ENCODE assay signal across 19 cellular contexts in the genomic region with DNA sequence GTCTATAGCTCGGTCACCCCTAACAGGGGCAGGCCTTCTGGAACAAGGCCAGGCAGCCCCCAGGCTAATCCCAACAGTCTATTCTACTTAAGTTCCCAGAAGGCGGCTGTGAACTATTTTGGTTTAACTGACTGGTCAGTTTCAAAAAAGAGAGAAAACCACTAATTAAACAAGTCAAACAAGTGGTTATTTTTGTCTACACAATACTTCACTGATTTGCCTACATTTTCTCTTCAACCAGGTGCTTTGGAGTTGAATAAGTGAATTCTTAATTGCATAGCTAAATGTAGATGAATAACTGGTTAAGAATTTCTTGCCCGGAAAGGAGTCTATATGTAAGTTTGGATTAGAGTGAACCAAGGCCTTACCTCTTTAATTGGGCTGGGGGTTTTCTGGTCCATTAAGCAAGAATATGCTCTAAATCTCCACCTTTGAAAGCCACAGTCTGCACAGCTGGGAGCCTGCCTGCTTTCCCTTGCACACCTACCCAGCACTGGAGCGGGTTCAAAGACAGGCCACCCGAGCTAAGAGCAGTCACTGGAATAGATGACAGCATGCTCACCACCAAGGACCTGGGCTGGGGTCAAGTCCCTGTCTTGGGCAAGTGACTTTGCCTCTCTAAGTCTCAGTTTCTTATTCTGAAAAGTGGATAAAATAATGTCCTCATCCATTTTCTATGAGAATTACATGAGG.
A peak's percentile ranks its signal among the peaks of the same experiment; 100 is the strongest.
DNase-seq lines count a peak whose midpoint lies in the region; ATAC-seq, FAIRE-seq and TF ChIP-seq lines count a peak whose summit lies in the region.
"Had no signal": no experiment of that assay in that cellular context is flagged by ENCODE, and none has a peak within 500 bp of the region (broad histone marks: within the 10 kb centered on the region; RNA-seq: fewer than 3 reads in every experiment).

No MANE protein-coding gene starts in this region.

- peaks cover 32% of the 10 kb centered on the region for H3K27me3 Mint-ChIP-seq in astrocyte (ENCODE audit: low read depth, unreplicated experiment)
- no peaks in the 10 kb centered on the region for H3K27me3 Mint-ChIP-seq in nephron (ENCODE audit: low read depth)

- no peak for TF ChIP-seq CTCF in GM06990 (IDR thresholded peaks at IDR 0.05; ENCODE audit: insufficient read depth, low read length, poor library complexity, severe bottlenecking)
- no peak for TF ChIP-seq CTCF in astrocyte (IDR thresholded peaks at IDR 0.05; ENCODE audit: insufficient read depth, low read depth, low read length)
- TF ChIP-seq CTCF in nephron (IDR thresholded peaks at IDR 0.05; ENCODE audit: unreplicated experiment in 3 of 3): no peak
- TF ChIP-seq CTCF in upper lobe of right lung (IDR thresholded peaks at IDR 0.05): no peak

- no peak overlapping the region for H3K27ac ChIP-seq in Karpas-422 (ENCODE audit: low read length)
- no peak overlapping the region for H3K27ac ChIP-seq in astrocyte (ENCODE audit: low read depth, low read length)
- no peak overlapping the region for H3K27ac ChIP-seq in upper lobe of right lung
- H3K27ac ChIP-seq: SJCRH30 had no signal

- H3K9me3 Mint-ChIP-seq in astrocyte (ENCODE audit: unreplicated experiment): no peaks in the 10 kb centered on the region
- peaks cover 14% of the 10 kb centered on the region for H3K9me3 Mint-ChIP-seq in nephron
- H3K9me3 Mint-ChIP-seq: HFFc6 had no signal

- H3K9me2 ChIP-seq in Karpas-422 (replicated peaks; ENCODE audit: insufficient read depth, low read length): no peaks in the 10 kb centered on the region

- H3K4me2 ChIP-seq in Karpas-422 (ENCODE audit: low read depth, low read length, poor library complexity, severe bottlenecking) (peak overlapping the region; percentile 24), astrocyte (ENCODE audit: low read length) (no peak overlapping the region)

- DNase-seq in GM06990 (ENCODE audit: extremely low read depth, insufficient read length) (peak; percentile 65), Karpas-422 (no peak), astrocyte (ENCODE audit: low read depth) (peak; percentile 43), posterior cingulate gyrus (no peak), upper lobe of right lung (no peak), putamen (ENCODE audit: low spot score) (no peak)
- DNase-seq: CD8-positive, alpha-beta T cell; DND-41; HFFc6; NCI-H1092; NCI-H526; NK-92 treated with Interleukin-12 subunit alpha and Interleukin-12 subunit beta, amount 100 ng/mL, for 24 hours; SJCRH30 had no signal

- H3K4me1 ChIP-seq in Karpas-422 (ENCODE audit: low read length): peaks cover 24% of the 10 kb centered on the region
- H3K4me1 ChIP-seq in astrocyte (ENCODE audit: insufficient read depth, low read length): no peaks in the 10 kb centered on the region
- H3K4me1 ChIP-seq in upper lobe of right lung: peaks cover 6% of the 10 kb centered on the region
- H3K4me1 ChIP-seq: SJCRH30 had no signal

- H2AFZ ChIP-seq in Karpas-422 (ENCODE audit: low read length) (no peak overlapping the region), astrocyte (ENCODE audit: low read depth, low read length) (no peak overlapping the region)

- ATAC-seq in SK-N-SH treated with all-trans-retinoic acid at 6 μM for 48 hours (no peak), upper lobe of right lung (no peak)
- ATAC-seq: CD8-positive, alpha-beta T cell; K562 had no signal

- H3K27ac Mint-ChIP-seq in astrocyte (ENCODE audit: unreplicated experiment) (no peak overlapping the region), nephron (peak overlapping the region; percentile 90 to 97 (median 91))
- H3K27ac Mint-ChIP-seq: CD8-positive, alpha-beta T cell; HFFc6 had no signal

- no peak overlapping the region for H3K9ac ChIP-seq in Karpas-422 (ENCODE audit: low read length)
- H3K9ac ChIP-seq in astrocyte (ENCODE audit: low read length): no peak overlapping the region

- no peaks in the 10 kb centered on the region for H3K79me2 ChIP-seq in Karpas-422 (ENCODE audit: low read length)
- no peaks in the 10 kb centered on the region for H3K79me2 ChIP-seq in astrocyte (ENCODE audit: insufficient read depth, low read length)

- intact Hi-C loops in posterior cingulate gyrus (cut with DNase I) (no loop called here), upper lobe of right lung (cut with DNase I) (no loop called here)

- FAIRE-seq in astrocyte (lab: Jason Lieb, UNC): no peak
- FAIRE-seq: G401.6, GM12891, H54, K562 had no signal

- H3K4me3 ChIP-seq in GM06990 (replicated peaks; ENCODE audit: low read depth, low read length) (no peak overlapping the region), Karpas-422 (ENCODE audit: low read length) (no peak overlapping the region), astrocyte (ENCODE audit: insufficient read depth, low read depth, low read length) (no peak overlapping the region), upper lobe of right lung (no peak overlapping the region)
- H3K4me3 ChIP-seq: K562, SJCRH30 had no signal

- H3K9me3 ChIP-seq in Karpas-422 (ENCODE audit: low read length): no peaks in the 10 kb centered on the region
- H3K9me3 ChIP-seq in astrocyte (ENCODE audit: insufficient read depth, low read depth, low read length): no peaks in the 10 kb centered on the region
- no peaks in the 10 kb centered on the region for H3K9me3 ChIP-seq in upper lobe of right lung
- H3K9me3 ChIP-seq: SJCRH30 had no signal

- no peak overlapping the region for H3K4me3 Mint-ChIP-seq in astrocyte (ENCODE audit: unreplicated experiment)
- H3K4me3 Mint-ChIP-seq in nephron: no peak overlapping the region
- H3K4me3 Mint-ChIP-seq: CD8-positive, alpha-beta T cell; HFFc6 had no signal

- H3K36me3 ChIP-seq in GM06990 (ENCODE audit: control insufficient read depth, insufficient read depth, low read length) (no peaks in the 10 kb centered on the region), Karpas-422 (ENCODE audit: insufficient read depth, low read length) (no peaks in the 10 kb centered on the region), astrocyte (ENCODE audit: insufficient read depth, low read length) (no peaks in the 10 kb centered on the region), upper lobe of right lung (no peaks in the 10 kb centered on the region)
- H3K36me3 ChIP-seq: SJCRH30 had no signal

- H3K27me3 ChIP-seq in GM06990 (replicated peaks; ENCODE audit: control insufficient read depth, insufficient read depth, low read length): no peaks in the 10 kb centered on the region
- H3K27me3 ChIP-seq in Karpas-422 (ENCODE audit: low read length): no peaks in the 10 kb centered on the region
- H3K27me3 ChIP-seq in astrocyte (ENCODE audit: insufficient read depth, low read length): peaks cover under 1% of the 10 kb centered on the region
- no peaks in the 10 kb centered on the region for H3K27me3 ChIP-seq in upper lobe of right lung

- H3K36me3 Mint-ChIP-seq in astrocyte (ENCODE audit: low read depth, unreplicated experiment) (no peaks in the 10 kb centered on the region), nephron (ENCODE audit: low read depth) (peaks cover 5% of the 10 kb centered on the region)
- H3K36me3 Mint-ChIP-seq: CD8-positive, alpha-beta T cell had no signal

- H3K4me1 Mint-ChIP-seq in astrocyte (ENCODE audit: low read depth, unreplicated experiment): peaks cover 5% of the 10 kb centered on the region
- peaks cover 11% of the 10 kb centered on the region for H3K4me1 Mint-ChIP-seq in nephron

- H4K20me1 ChIP-seq in Karpas-422 (ENCODE audit: insufficient read depth, low read depth, low read length) (no peaks in the 10 kb centered on the region), astrocyte (ENCODE audit: insufficient read depth, low read length) (no peaks in the 10 kb centered on the region)

TF ChIP-seq in SK-N-SH treated with all-trans-retinoic acid at 6 μM for 48 hours, 23 proteins besides CTCF, POLR2A, EP300 and RAD21:
- TF ChIP-seq ZFP3 (CRISPR knock-in tag; IDR thresholded peaks at IDR 0.05) (no peak), ESRRG (CRISPR knock-in tag; IDR thresholded peaks at IDR 0.05) (no peak)
- TF ChIP-seq, protein P1, sequence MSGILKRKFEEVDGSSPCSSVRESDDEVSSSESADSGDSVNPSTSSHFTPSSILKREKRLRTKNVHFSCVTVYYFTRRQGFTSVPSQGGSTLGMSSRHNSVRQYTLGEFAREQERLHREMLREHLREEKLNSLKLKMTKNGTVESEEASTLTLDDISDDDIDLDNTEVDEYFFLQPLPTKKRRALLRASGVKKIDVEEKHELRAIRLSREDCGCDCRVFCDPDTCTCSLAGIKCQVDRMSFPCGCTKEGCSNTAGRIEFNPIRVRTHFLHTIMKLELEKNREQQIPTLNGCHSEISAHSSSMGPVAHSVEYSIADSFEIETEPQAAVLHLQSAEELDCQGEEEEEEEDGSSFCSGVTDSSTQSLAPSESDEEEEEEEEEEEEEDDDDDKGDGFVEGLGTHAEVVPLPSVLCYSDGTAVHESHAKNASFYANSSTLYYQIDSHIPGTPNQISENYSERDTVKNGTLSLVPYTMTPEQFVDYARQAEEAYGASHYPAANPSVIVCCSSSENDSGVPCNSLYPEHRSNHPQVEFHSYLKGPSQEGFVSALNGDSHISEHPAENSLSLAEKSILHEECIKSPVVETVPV (CRISPR knock-in tag; IDR thresholded peaks at IDR 0.05): no peak

Comparison
In these comparisons a context has a peak if more than half of its experiments do, and no peak if none do; other contexts are left out.
1. DNase-seq: peak in GM06990 (single experiment) and astrocyte (single experiment); none in Karpas-422 (single experiment), posterior cingulate gyrus (0 of 10), upper lobe of right lung (single experiment) and putamen (single experiment).